9 cellular contexts compared by ENCODE assay signal in the genomic region with DNA sequence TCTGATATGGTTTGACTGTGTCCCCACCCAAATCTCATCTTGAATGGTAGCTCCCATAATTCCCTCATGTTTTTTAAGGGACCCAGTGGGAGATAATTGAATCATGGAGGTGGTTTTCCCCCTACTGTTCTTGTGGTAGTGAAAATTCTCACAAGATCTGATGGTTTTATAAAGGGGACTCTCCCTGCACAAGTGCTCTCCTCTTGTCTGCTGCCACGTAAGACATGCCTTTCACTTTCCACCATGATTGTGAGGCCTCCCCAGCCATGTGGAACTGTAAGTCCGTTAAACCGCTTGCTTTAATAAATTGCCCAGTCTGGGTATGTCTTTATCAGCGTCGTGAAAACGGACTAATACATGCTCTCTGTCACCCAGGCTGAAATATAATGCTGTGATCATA.
"Had no signal": no experiment of that assay in that cellular context is flagged by ENCODE, and none has a peak within 500 bp of the region (broad histone marks: within the 10 kb centered on the region; RNA-seq: fewer than 3 reads in every experiment).

No MANE protein-coding gene starts in this region.

- H3K27ac ChIP-seq: HL-60, KMS-11 had no signal

- DNase-seq: IMR-90, Karpas-422, KBM-7, KG1 had no signal

- H3K4me3 ChIP-seq: K562 had no signal

- H3K9ac ChIP-seq: KMS-11 had no signal

- H3K4me2 ChIP-seq: KMS-11 had no signal

- FAIRE-seq: HepG2, HTR-8/SVneo, K562 had no signal

- ATAC-seq: HepG2, K562 had no signal
